Comparison of ENCODE assay signal across 7 cellular contexts in the genomic region with DNA sequence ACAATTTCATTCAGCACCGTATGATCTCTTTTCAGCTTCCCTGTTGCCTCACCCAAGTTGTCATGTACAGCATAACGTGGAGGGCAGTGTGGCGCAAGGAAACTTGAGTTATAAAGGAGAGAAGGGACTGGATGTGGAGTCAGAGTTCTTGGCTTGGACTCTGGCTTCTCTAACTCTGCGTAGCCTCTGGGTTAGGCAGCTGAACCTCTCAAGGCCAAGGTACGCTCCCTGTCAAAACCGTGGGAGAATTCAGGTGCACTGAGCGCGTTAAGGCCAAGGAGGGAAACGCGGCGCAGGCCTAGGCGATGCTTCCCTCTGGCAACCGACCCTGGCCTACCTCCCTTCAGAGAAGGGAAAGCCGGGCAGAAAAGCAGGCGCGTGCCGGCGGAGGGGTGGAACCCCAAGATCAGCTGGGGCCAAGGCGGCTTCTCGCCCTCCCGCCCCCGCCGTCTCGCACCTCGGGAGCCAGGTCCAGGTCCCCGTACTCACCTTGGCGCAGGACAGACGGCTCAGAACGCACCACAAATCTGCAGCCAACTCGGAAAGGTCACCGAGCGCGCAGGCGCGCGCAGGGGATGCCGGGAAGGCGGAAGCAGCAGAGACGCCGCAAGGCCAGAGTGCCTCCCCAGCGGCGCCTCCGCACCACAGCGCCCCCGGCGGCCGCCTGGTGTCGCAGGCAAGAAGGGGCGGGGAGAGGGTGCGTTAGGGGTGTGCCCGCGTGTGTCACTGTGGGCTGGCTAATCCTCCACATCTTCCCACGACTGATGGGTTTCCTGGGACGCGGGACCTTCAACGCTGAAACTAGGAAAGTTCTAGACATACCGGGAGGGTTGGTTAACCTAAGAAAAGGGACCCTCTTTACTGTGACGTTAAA.
DNase-seq lines count a peak whose midpoint lies in the region; ATAC-seq and TF ChIP-seq lines count a peak whose summit lies in the region.

No MANE protein-coding gene starts in this region.

- TF ChIP-seq POLR2A in GM18505 (IDR thresholded peaks at IDR 0.05; ENCODE audit: borderline replicate concordance, extremely low read depth, insufficient read depth, insufficient read length) = peak; percentile 93

- ATAC-seq in GM18505 (IDR thresholded peaks at IDR 0.05; ENCODE audit: unreplicated experiment) = peak; percentile 95
- ATAC-seq in HG02973 (IDR thresholded peaks at IDR 0.05; ENCODE audit: unreplicated experiment) = peak; percentile 93

- DNase-seq in NCI-H1930 (lab: John Stamatoyannopoulos, UW) (peak; percentile 83 to 91), T-helper 22 cell (ENCODE audit: low read depth) (peak; percentile 90), astrocyte of the hippocampus (ENCODE audit: low read depth, low spot score) (peak; percentile 98), hippocampal formation (lab: John Stamatoyannopoulos, UW) (peak; percentile 77 to 90), retina (peak; percentile 97)

Comparison
In these comparisons a context has a peak if more than half of its experiments do, and no peak if none do; other contexts are left out.
1. Peak in every context shown above with its lines: DNase-seq and ATAC-seq.